Comparison of ENCODE assay signal across 13 cellular contexts in the genomic region with DNA sequence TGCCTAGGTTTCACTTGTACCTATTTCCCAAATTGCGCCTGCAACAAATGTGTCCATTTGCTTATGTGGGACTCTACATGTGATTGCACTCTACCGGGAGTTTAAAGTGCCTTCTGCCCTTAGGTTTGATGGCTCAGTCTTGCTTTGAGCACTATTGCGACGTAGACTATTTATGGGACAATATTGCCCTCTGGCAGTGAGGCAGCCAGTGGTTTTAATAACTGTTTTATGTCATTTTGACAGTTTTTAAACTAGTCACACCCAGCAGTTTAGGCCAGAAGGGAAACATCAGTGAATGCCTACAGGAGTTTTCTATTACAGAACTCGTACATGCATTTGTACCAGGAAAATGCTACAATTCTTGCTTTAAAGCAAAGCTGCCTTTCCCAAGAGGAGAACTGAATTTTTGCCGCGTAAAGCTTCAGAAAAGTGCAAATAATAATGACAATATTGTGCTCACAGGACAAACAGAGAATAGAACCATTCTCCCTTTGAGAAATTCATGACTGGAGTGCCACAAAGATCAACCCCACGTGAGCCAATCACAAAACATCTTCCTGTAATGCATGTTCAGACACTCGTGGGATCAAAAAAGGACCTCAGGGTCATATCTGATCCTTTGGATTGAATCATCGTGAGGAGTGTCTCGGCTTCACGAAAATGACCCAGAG.
DNase-seq lines count a peak whose midpoint lies in the region; ATAC-seq and TF ChIP-seq lines count a peak whose summit lies in the region.
"Had no signal": no experiment of that assay in that cellular context is flagged by ENCODE, and none has a peak within 500 bp of the region (broad histone marks: within the 10 kb centered on the region; RNA-seq: fewer than 3 reads in every experiment).

No MANE protein-coding gene starts in this region.

- H3K4me3 Mint-ChIP-seq in activated naive CD8-positive, alpha-beta T cell treated with anti-CD3 and anti-CD28 coated beads, Interleukin-2, amount 50 U/mL, for 24 hours: no peak overlapping the region
- H3K4me3 Mint-ChIP-seq: activated B cell treated with CpG ODN at 0.5 μM for 24 hours; activated T-cell treated with anti-CD3 and anti-CD28 coated beads, Interleukin-2, amount 50 U/mL, for 72 hours had no signal

- no peak overlapping the region for H3K27ac Mint-ChIP-seq in activated naive CD8-positive, alpha-beta T cell treated with anti-CD3 and anti-CD28 coated beads, Interleukin-2, amount 50 U/mL, for 24 hours
- H3K27ac Mint-ChIP-seq: activated B cell treated with CpG ODN at 0.5 μM for 24 hours; activated T-cell treated with anti-CD3 and anti-CD28 coated beads, Interleukin-2, amount 50 U/mL, for 72 hours had no signal

- no peak overlapping the region for H3K4me3 ChIP-seq in fibroblast of villous mesenchyme (ENCODE audit: low read depth, low read length)
- H3K4me3 ChIP-seq: left lung, psoas muscle had no signal

- H3K36me3 Mint-ChIP-seq in activated naive CD8-positive, alpha-beta T cell treated with anti-CD3 and anti-CD28 coated beads, Interleukin-2, amount 50 U/mL, for 24 hours (ENCODE audit: low read depth): no peaks in the 10 kb centered on the region

- no peaks in the 10 kb centered on the region for H3K9me3 Mint-ChIP-seq in activated naive CD8-positive, alpha-beta T cell treated with anti-CD3 and anti-CD28 coated beads, Interleukin-2, amount 50 U/mL, for 24 hours

- peak; percentile 43 for DNase-seq in GM04504 (ENCODE audit: low read depth)
- DNase-seq in OCI-M1 (lab: John Stamatoyannopoulos, UW): peak; percentile 31
- peak; percentile 62 for DNase-seq in fibroblast of villous mesenchyme (ENCODE audit: low read depth)
- peak; percentile 3 for DNase-seq in renal cortical epithelial cell (ENCODE audit: low read depth)
- DNase-seq in activated naive CD8-positive, alpha-beta T cell treated with anti-CD3 and anti-CD28 coated beads, Interleukin-2, amount 50 U/mL, for 24 hours: no peak
- DNase-seq: activated B cell treated with CpG ODN at 0.5 μM for 24 hours; activated T-cell treated with anti-CD3 and anti-CD28 coated beads, Interleukin-2, amount 50 U/mL, for 72 hours; DMS53; left lung; psoas muscle had no signal

- no peaks in the 10 kb centered on the region for H3K27me3 Mint-ChIP-seq in activated naive CD8-positive, alpha-beta T cell treated with anti-CD3 and anti-CD28 coated beads, Interleukin-2, amount 50 U/mL, for 24 hours
- H3K27me3 Mint-ChIP-seq: activated B cell treated with CpG ODN at 0.5 μM for 24 hours had no signal

- ATAC-seq in activated naive CD8-positive, alpha-beta T cell treated with anti-CD3 and anti-CD28 coated beads, Interleukin-2, amount 50 U/mL, for 24 hours: no peak
- ATAC-seq in GM21423 (IDR thresholded peaks at IDR 0.05; ENCODE audit: unreplicated experiment): no peak
- no peak for ATAC-seq in GM21825 (IDR thresholded peaks at IDR 0.05; ENCODE audit: unreplicated experiment)
- no peak for ATAC-seq in HG03460 (IDR thresholded peaks at IDR 0.05; ENCODE audit: unreplicated experiment)
- ATAC-seq: activated T-cell treated with anti-CD3 and anti-CD28 coated beads, Interleukin-2, amount 50 U/mL, for 72 hours; left lung; psoas muscle had no signal

- no peaks in the 10 kb centered on the region for H3K4me1 Mint-ChIP-seq in activated naive CD8-positive, alpha-beta T cell treated with anti-CD3 and anti-CD28 coated beads, Interleukin-2, amount 50 U/mL, for 24 hours

- TF ChIP-seq CTCF in fibroblast of villous mesenchyme (IDR thresholded peaks at IDR 0.05; ENCODE audit: insufficient read depth, low read depth, low read length): no peak
